In the genomic region with DNA sequence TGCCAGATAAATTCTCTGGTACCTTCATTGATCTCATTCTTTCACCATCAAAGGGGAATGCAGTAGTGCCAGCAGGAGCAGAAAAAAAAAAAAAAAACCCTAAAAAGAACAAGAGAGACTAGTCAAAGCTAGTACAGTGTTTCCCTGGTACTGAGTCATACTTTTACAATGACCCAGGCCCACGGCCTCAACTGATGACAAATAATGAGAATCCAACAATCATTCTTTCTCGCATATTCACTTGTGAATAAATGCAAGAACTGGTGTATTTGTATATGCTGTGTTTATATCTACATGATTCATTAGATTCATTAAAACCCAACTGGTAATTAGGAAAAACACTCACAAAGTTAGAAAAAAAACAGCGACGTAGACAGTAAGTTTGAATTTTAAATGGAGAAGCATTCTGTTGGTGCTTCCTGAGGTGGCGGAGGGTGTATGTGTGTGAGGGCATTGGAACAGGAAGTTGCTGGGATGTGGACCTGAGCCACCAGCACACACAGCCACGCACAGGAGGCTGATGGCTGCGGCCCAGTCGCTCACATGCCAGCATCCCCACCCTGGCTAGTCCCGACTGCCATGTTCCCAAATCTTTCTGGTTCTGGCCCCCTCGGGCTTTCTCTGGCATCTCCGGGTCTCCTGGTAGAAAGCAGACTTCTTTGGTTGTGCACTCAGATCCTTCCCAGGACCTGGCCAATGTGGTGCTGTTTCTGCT, we compare ENCODE assay signal across 8 cellular contexts.
DNase-seq lines count a peak whose midpoint lies in the region; ATAC-seq and TF ChIP-seq lines count a peak whose summit lies in the region.

No MANE protein-coding gene starts in this region.

- TF ChIP-seq CTCF in CD14-positive monocyte (IDR thresholded peaks at IDR 0.05) (no peak), mesothelial cell of epicardium (IDR thresholded peaks at IDR 0.05; ENCODE audit: unreplicated experiment) (no peak)

- H3K4me1 Mint-ChIP-seq in CD14-positive monocyte (peaks cover 68% of the 10 kb centered on the region), mesothelial cell of epicardium (peaks cover 42% of the 10 kb centered on the region)
- H3K4me1 Mint-ChIP-seq in activated T-helper 1 cell treated with anti-CD3 and anti-CD28 coated beads, Interleukin-12 subunit alpha, Interleukin-12 subunit beta, Interleukin-2, Interleukin-4 antibody, amounts not matched to agents 30 ng/mL and 10 ng/mL and 1 ng/mL, durations not matched to agents 14 hours and 24 hours and 36 hours (ENCODE audit: low read depth) = peaks cover 71% of the 10 kb centered on the region

- ATAC-seq in GM19438 (IDR thresholded peaks at IDR 0.05; ENCODE audit: low read depth, unreplicated experiment) = peak; percentile 41
- peak; percentile 61 for ATAC-seq in HG03565 (IDR thresholded peaks at IDR 0.05; ENCODE audit: unreplicated experiment)

- H3K27me3 Mint-ChIP-seq in CD14-positive monocyte (ENCODE audit: low read depth in 3 of 3) (peaks cover 0 to 2% (median 0%) of the 10 kb centered on the region in 3 donors), mesothelial cell of epicardium (ENCODE audit: low read depth) (no peaks in the 10 kb centered on the region)
- H3K27me3 Mint-ChIP-seq in activated T-helper 1 cell treated with anti-CD3 and anti-CD28 coated beads, Interleukin-12 subunit alpha, Interleukin-12 subunit beta, Interleukin-2, Interleukin-4 antibody, amounts not matched to agents 30 ng/mL and 10 ng/mL and 1 ng/mL, durations not matched to agents 14 hours and 24 hours and 36 hours (ENCODE audit: insufficient read depth) = no peaks in the 10 kb centered on the region

- intact Hi-C loops in CD14-positive monocyte (cut with micrococcal nuclease) = loop anchor here in 1 of 2 donors (2.0 kb wide), 2 partner anchors 43 to 119 kb away; no protein-coding TSS in a partner anchor
- intact Hi-C loops in activated T-helper 1 cell treated with anti-CD3 and anti-CD28 coated beads, Interleukin-12 subunit alpha, Interleukin-12 subunit beta, Interleukin-2, Interleukin-4 antibody, amounts not matched to agents 30 ng/mL and 10 ng/mL and 1 ng/mL, durations not matched to agents 14 hours and 24 hours and 36 hours (cut with micrococcal nuclease) = loop anchor here (1.0 to 2.0 kb wide), 19 partner anchors 8 to 352 kb away; no protein-coding TSS in a partner anchor

- H3K36me3 Mint-ChIP-seq in CD14-positive monocyte (peaks cover 3 to 7% of the 10 kb centered on the region in 2 donors), mesothelial cell of epicardium (no peaks in the 10 kb centered on the region)
- peaks cover 4% of the 10 kb centered on the region for H3K36me3 Mint-ChIP-seq in activated T-helper 1 cell treated with anti-CD3 and anti-CD28 coated beads, Interleukin-12 subunit alpha, Interleukin-12 subunit beta, Interleukin-2, Interleukin-4 antibody, amounts not matched to agents 30 ng/mL and 10 ng/mL and 1 ng/mL, durations not matched to agents 14 hours and 24 hours and 36 hours (ENCODE audit: low read depth)

- DNase-seq in CD14-positive monocyte (ENCODE audit: low spot score) (peak; percentile 78), mesothelial cell of epicardium (ENCODE audit: low spot score in 2 of 2, unreplicated experiment in 2 of 2) (no peak), NCI-H345 (lab: John Stamatoyannopoulos, UW) (no peak), cortex of kidney (lab: John Stamatoyannopoulos, UW) (no peak), LoVo (ENCODE audit: low spot score) (no peak)
- DNase-seq in activated T-helper 1 cell treated with anti-CD3 and anti-CD28 coated beads, Interleukin-12 subunit alpha, Interleukin-12 subunit beta, Interleukin-2, Interleukin-4 antibody, amounts not matched to agents 30 ng/mL and 10 ng/mL and 1 ng/mL, durations not matched to agents 14 hours and 24 hours and 36 hours (ENCODE audit: low spot score) = peak; percentile 44

- H3K4me3 Mint-ChIP-seq in CD14-positive monocyte (no peak overlapping the region), mesothelial cell of epicardium (no peak overlapping the region)
- peak overlapping the region; percentile 55 for H3K4me3 Mint-ChIP-seq in activated T-helper 1 cell treated with anti-CD3 and anti-CD28 coated beads, Interleukin-12 subunit alpha, Interleukin-12 subunit beta, Interleukin-2, Interleukin-4 antibody, amounts not matched to agents 30 ng/mL and 10 ng/mL and 1 ng/mL, durations not matched to agents 14 hours and 24 hours and 36 hours

- H3K9me3 Mint-ChIP-seq in CD14-positive monocyte (peaks cover 0 to 4% (median 0%) of the 10 kb centered on the region in 7 donors), mesothelial cell of epicardium (no peaks in the 10 kb centered on the region)
- no peaks in the 10 kb centered on the region for H3K9me3 Mint-ChIP-seq in activated T-helper 1 cell treated with anti-CD3 and anti-CD28 coated beads, Interleukin-12 subunit alpha, Interleukin-12 subunit beta, Interleukin-2, Interleukin-4 antibody, amounts not matched to agents 30 ng/mL and 10 ng/mL and 1 ng/mL, durations not matched to agents 14 hours and 24 hours and 36 hours

- H3K27ac Mint-ChIP-seq in CD14-positive monocyte (peak overlapping the region; percentile 76 to 94 (median 85)), mesothelial cell of epicardium (peak overlapping the region; percentile 41)
- peak overlapping the region; percentile 97 for H3K27ac Mint-ChIP-seq in activated T-helper 1 cell treated with anti-CD3 and anti-CD28 coated beads, Interleukin-12 subunit alpha, Interleukin-12 subunit beta, Interleukin-2, Interleukin-4 antibody, amounts not matched to agents 30 ng/mL and 10 ng/mL and 1 ng/mL, durations not matched to agents 14 hours and 24 hours and 36 hours

Comparison
In these comparisons a context has a peak if more than half of its experiments do, and no peak if none do; other contexts are left out.
1. DNase-seq: peak in CD14-positive monocyte (single experiment) and activated T-helper 1 cell treated with anti-CD3 and anti-CD28 coated beads, Interleukin-12 subunit alpha, Interleukin-12 subunit beta, Interleukin-2, Interleukin-4 antibody, amounts not matched to agents 30 ng/mL and 10 ng/mL and 1 ng/mL, durations not matched to agents 14 hours and 24 hours and 36 hours (single experiment); none in mesothelial cell of epicardium (0 of 2), NCI-H345 (single experiment), cortex of kidney (single experiment) and LoVo (single experiment).
2. H3K27ac Mint-ChIP-seq: peak in every context shown above with its lines; median percentile 97 in activated T-helper 1 cell treated with anti-CD3 and anti-CD28 coated beads, Interleukin-12 subunit alpha, Interleukin-12 subunit beta, Interleukin-2, Interleukin-4 antibody, amounts not matched to agents 30 ng/mL and 10 ng/mL and 1 ng/mL, durations not matched to agents 14 hours and 24 hours and 36 hours; 85 in CD14-positive monocyte; 41 in mesothelial cell of epicardium.